In the genomic region with DNA sequence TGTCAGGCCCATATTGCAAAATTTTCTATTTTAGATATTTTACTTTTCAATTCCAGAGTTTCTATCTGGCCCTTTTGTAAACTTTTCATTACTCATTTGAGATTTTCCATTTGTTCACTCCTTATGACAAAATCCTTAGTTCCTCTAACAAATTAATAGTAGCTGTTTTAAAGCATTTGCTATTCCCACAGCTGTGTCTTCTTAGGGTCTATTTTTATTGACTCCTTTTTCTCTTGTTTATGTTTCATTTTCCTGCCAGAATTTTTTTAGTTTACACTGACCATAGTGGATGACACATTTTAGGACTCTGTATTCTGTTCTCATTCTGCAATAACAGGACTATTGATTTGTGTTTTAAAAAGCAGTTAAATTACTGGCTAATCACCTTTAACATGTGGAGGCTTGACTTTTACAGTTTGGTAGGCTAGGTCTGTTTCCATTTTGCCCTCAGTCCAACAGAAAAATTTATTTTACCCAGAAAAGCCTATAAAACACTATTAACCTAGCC, we compare ENCODE assay signal across 27 cellular contexts.
"Had no signal": no experiment of that assay in that cellular context is flagged by ENCODE, and none has a peak within 500 bp of the region (broad histone marks: within the 10 kb centered on the region; RNA-seq: fewer than 3 reads in every experiment).

No MANE protein-coding gene starts in this region.

- FAIRE-seq: urothelium cell line had no signal

- DNase-seq: stimulated activated CD4-positive, alpha-beta T cell treated with anti-CD3 and anti-CD28 coated beads, Interleukin-2, amount 100 ng/mL, for 48 hours; stimulated activated CD4-positive, alpha-beta T cell treated with anti-CD3 and anti-CD28 coated beads, Interleukin-4, amount 100 ng/mL, for 1 hour; stimulated activated CD4-positive, alpha-beta T cell treated with anti-CD3 and anti-CD28 coated beads, Interleukin-4, amount 100 ng/mL, for 24 hours; stimulated activated CD4-positive, alpha-beta T cell treated with anti-CD3 and anti-CD28 coated beads, Interleukin-4, amount 100 ng/mL, for 4 hours; stimulated activated CD8-positive, alpha-beta memory T cell treated with anti-CD3 and anti-CD28 coated beads, Interleukin-4, amount 100 ng/mL, for 48 hours; stimulated activated naive B cell treated with anti-CD40 and anti-IgM and Interleukin-4, amounts not matched to agents 10 μg/mL and 1 μg/mL and 100 μg/mL, for 72 hours; stimulated activated naive CD4-positive, alpha-beta T cell; stimulated activated naive CD4-positive, alpha-beta T cell treated with Interleukin-2 at 50 U/mL for 16 hours; stimulated activated naive CD8-positive, alpha-beta T cell treated with anti-CD3 and anti-CD28 coated beads, Interleukin-15, amount 100 ng/mL, for 72 hours; stimulated activated naive CD8-positive, alpha-beta T cell treated with anti-CD3 and anti-CD28 coated beads, Interleukin-15, Interleukin-2, amounts not matched to agents 100 U/mL and 50 U/mL, for 24 hours; stomach; substantia nigra; testis; thyroid gland; tibial artery; transverse colon; trophoblast cell; upper lobe of left lung; upper lobe of right lung; uterus had no signal

- H3K9me3 ChIP-seq: suprapubic skin, testis, thyroid gland had no signal

- H3K36me3 ChIP-seq: stomach, suprapubic skin, thoracic aorta, thyroid gland, tibial artery, tibial nerve, transverse colon, upper lobe of left lung, upper lobe of right lung, uterus, vagina had no signal

- H3K27ac ChIP-seq: stomach, suprapubic skin, testis, thoracic aorta, thyroid gland, tibial artery, tibial nerve, transverse colon, upper lobe of left lung, upper lobe of right lung, uterus, vagina had no signal

- H3K27me3 ChIP-seq: stomach, suprapubic skin, testis, thyroid gland, tibial artery, tibial nerve, transverse colon, upper lobe of left lung, upper lobe of right lung, uterus, vagina had no signal

- H3K4me1 ChIP-seq: suprapubic skin, testis, thyroid gland, transverse colon, upper lobe of right lung, uterus had no signal

- ATAC-seq: stimulated activated effector memory CD8-positive, alpha-beta T cell treated with anti-CD3 and anti-CD28 coated beads, Interleukin-12 subunit alpha, Interleukin-12 subunit beta, amount 100 ng/mL, for 72 hours; stimulated activated memory B cell treated with anti-CD40 and anti-IgM and Interleukin-4, amounts not matched to agents 10 μg/mL and 1 μg/mL and 100 μg/mL, for 72 hours; stimulated activated naive B cell treated with anti-CD40 and anti-IgM and Interleukin-4, amounts not matched to agents 10 μg/mL and 1 μg/mL and 100 μg/mL, for 72 hours; stimulated activated naive CD8-positive, alpha-beta T cell treated with anti-CD3 and anti-CD28 coated beads, Interleukin-15, amount 100 ng/mL, for 72 hours; stimulated activated naive CD8-positive, alpha-beta T cell treated with anti-CD3 and anti-CD28 coated beads, Interleukin-15, Interleukin-2, amounts not matched to agents 100 U/mL and 50 U/mL, for 24 hours; upper lobe of right lung had no signal

- H3K4me3 ChIP-seq: stomach, suprapubic skin, testis, thoracic aorta, thyroid gland, tibial artery, tibial nerve, transverse colon, upper lobe of left lung, upper lobe of right lung, uterus, vagina had no signal
